In genomic region chr2:152730591-152731333, GRCh38 we compare ENCODE assay signal across 8 cellular contexts.
A peak's percentile ranks its signal among the peaks of the same experiment; 100 is the strongest.
DNase-seq lines count a peak whose midpoint lies in the region; ATAC-seq and TF ChIP-seq lines count a peak whose summit lies in the region.

No MANE protein-coding gene starts in this region.

- ATAC-seq in GM18498 (IDR thresholded peaks at IDR 0.05; ENCODE audit: unreplicated experiment) (peak; percentile 93), GM21786 (IDR thresholded peaks at IDR 0.05; ENCODE audit: unreplicated experiment) (peak; percentile 82)
- ATAC-seq in stimulated activated memory B cell treated with anti-CD40 and anti-IgM and Interleukin-4, amounts not matched to agents 10 μg/mL and 1 μg/mL and 100 μg/mL, for 72 hours = peak; percentile 56

- H3K9me3 ChIP-seq in MM.1S (replicated peaks; ENCODE audit: insufficient read depth, low read length) (no peaks in the 10 kb centered on the region), adipocyte (ENCODE audit: control insufficient read depth, low read length) (no peaks in the 10 kb centered on the region)

- no peak overlapping the region for H3K4me3 ChIP-seq in MM.1S (ENCODE audit: low read length)
- no peak overlapping the region for H3K4me3 ChIP-seq in adipocyte (ENCODE audit: low read length)

- H3K4me1 ChIP-seq in MM.1S (ENCODE audit: low read length) = peaks cover 22% of the 10 kb centered on the region
- H3K4me1 ChIP-seq in adipocyte (ENCODE audit: control insufficient read depth, insufficient read depth, low read length) = peaks cover 9% of the 10 kb centered on the region

- H4K20me1 ChIP-seq in MM.1S (ENCODE audit: insufficient read depth, low read length) = no peaks in the 10 kb centered on the region; the same call in 1 of the 2 replicates

- peak overlapping the region; percentile 35 for H3K4me2 ChIP-seq in MM.1S (ENCODE audit: low read depth, low read length)

- no peak overlapping the region for H3K4me3 Mint-ChIP-seq in stimulated activated memory B cell treated with anti-CD40 and anti-IgM and Interleukin-4, amounts not matched to agents 10 μg/mL and 1 μg/mL and 100 μg/mL, for 72 hours

- no peak overlapping the region for H2AFZ ChIP-seq in MM.1S (ENCODE audit: low read length)

- H3K27me3 ChIP-seq in MM.1S (replicated peaks; ENCODE audit: insufficient read depth, low read length) (no peaks in the 10 kb centered on the region), adipocyte (replicated peaks; ENCODE audit: control insufficient read depth, insufficient read depth, low read length) (no peaks in the 10 kb centered on the region)

- H3K9ac ChIP-seq in MM.1S (ENCODE audit: low read length) (no peak overlapping the region), adipocyte (ENCODE audit: low read length) (no peak overlapping the region)

- no peaks in the 10 kb centered on the region for H3K9me3 Mint-ChIP-seq in stimulated activated memory B cell treated with anti-CD40 and anti-IgM and Interleukin-4, amounts not matched to agents 10 μg/mL and 1 μg/mL and 100 μg/mL, for 72 hours

- peaks cover 24% of the 10 kb centered on the region for H3K4me1 Mint-ChIP-seq in stimulated activated memory B cell treated with anti-CD40 and anti-IgM and Interleukin-4, amounts not matched to agents 10 μg/mL and 1 μg/mL and 100 μg/mL, for 72 hours

- DNase-seq in MM.1S (peak; percentile 84), adipocyte (ENCODE audit: low read depth) (peak; percentile 24), NCI-H1930 (lab: John Stamatoyannopoulos, UW) (no peak), SHP77 treated with DMSO at 0.1 percent for 48 hours (lab: John Stamatoyannopoulos, UW) (no peak), NCI-H1436 (lab: John Stamatoyannopoulos, UW) (no peak)

- H3K79me2 ChIP-seq in MM.1S (ENCODE audit: low read length) = peaks cover 9% of the 10 kb centered on the region; the same call in 1 of the 2 replicates

- no peaks in the 10 kb centered on the region for H3K27me3 Mint-ChIP-seq in stimulated activated memory B cell treated with anti-CD40 and anti-IgM and Interleukin-4, amounts not matched to agents 10 μg/mL and 1 μg/mL and 100 μg/mL, for 72 hours

- H3K36me3 Mint-ChIP-seq in stimulated activated memory B cell treated with anti-CD40 and anti-IgM and Interleukin-4, amounts not matched to agents 10 μg/mL and 1 μg/mL and 100 μg/mL, for 72 hours = peaks cover 10% of the 10 kb centered on the region

- H3K27ac ChIP-seq in MM.1S (ENCODE audit: low read length) = no peak overlapping the region; the same call in 1 of the 2 replicates

- no peaks in the 10 kb centered on the region for H3K36me3 ChIP-seq in MM.1S (replicated peaks; ENCODE audit: insufficient read depth, low read length)
- peaks cover 3% of the 10 kb centered on the region for H3K36me3 ChIP-seq in adipocyte (ENCODE audit: control insufficient read depth, insufficient read depth, low read length, severe bottlenecking)

- TF ChIP-seq CTCF in MM.1S (IDR thresholded peaks at IDR 0.05; ENCODE audit: low read length) = no peak

- no peaks in the 10 kb centered on the region for H3K9me2 ChIP-seq in MM.1S (replicated peaks; ENCODE audit: insufficient read depth, low read length)

- no peak overlapping the region for H3K27ac Mint-ChIP-seq in stimulated activated memory B cell treated with anti-CD40 and anti-IgM and Interleukin-4, amounts not matched to agents 10 μg/mL and 1 μg/mL and 100 μg/mL, for 72 hours

- H3F3A ChIP-seq in MM.1S (ENCODE audit: insufficient read depth, low read length) = peaks cover 3% of the 10 kb centered on the region; the same call in 1 of the 2 replicates

Comparison
In these comparisons a context has a peak if more than half of its experiments do, and no peak if none do; other contexts are left out.
1. DNase-seq: peak in MM.1S (single experiment) and adipocyte (single experiment); none in NCI-H1930 (0 of 2), SHP77 treated with DMSO at 0.1 percent for 48 hours (single experiment) and NCI-H1436 (single experiment).
2. Peak in every context shown above with its lines, with median percentiles within 50 percentile points of each other: ATAC-seq.